8 cellular contexts compared by ENCODE assay signal in the genomic region with DNA sequence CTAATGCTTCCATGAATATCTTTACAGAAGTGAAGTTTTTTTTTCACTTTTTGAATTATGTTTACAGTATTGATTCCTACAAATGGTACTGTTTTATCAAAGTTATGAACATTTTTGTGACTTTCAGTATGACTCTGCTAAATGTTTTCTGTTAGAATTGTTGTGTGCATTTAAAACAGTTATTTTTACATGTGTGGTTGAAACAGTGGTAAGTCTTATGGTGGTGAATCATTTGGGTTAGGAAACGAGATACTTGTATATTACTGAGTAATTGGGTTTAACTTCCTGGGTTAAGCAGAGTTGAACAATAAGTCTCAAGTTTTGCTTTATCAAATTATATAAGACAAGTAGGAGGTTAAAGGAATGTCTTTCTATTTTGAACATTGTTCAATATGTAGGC.
DNase-seq lines count a peak whose midpoint lies in the region; ATAC-seq lines count a peak whose summit lies in the region.

No MANE protein-coding gene starts in this region.

- DNase-seq in EH (ENCODE audit: low read depth) (peak; percentile 74), SK-MEL-5 (ENCODE audit: low read depth, low spot score) (peak; percentile 38), glomerular endothelial cell (ENCODE audit: extremely low read depth, low read depth, low spot score) (peak; percentile 14), HT-29 (ENCODE audit: low spot score) (no peak), COLO668 (lab: John Stamatoyannopoulos, UW; ENCODE audit: unreplicated experiment) (no peak), retina (no peak), SHP77 (lab: John Stamatoyannopoulos, UW) (no peak)

- in situ Hi-C loops in SK-MEL-5 (cut with HindIII; ENCODE audit: low pct_unique_long_range_greater_than_20kb, low sequenced_read_pairs) = no loop called here

- ATAC-seq in GM21619 (IDR thresholded peaks at IDR 0.05; ENCODE audit: unreplicated experiment) = peak; percentile 96

Comparison
In these comparisons a context has a peak if more than half of its experiments do, and no peak if none do; other contexts are left out.
1. DNase-seq: peak in EH (single experiment), SK-MEL-5 (single experiment) and glomerular endothelial cell (single experiment); none in HT-29 (single experiment), COLO668 (single experiment), retina (single experiment) and SHP77 (0 of 2).